10 cellular contexts compared by ENCODE assay signal in genomic region chr13:109743706-109744453, GRCh38. TPM values are rescaled to one million over a fixed set of nuclear protein-coding genes. Genes with fewer than 3 reads are reported as not detected.
DNase-seq lines count a peak whose midpoint lies in the region; ATAC-seq and TF ChIP-seq lines count a peak whose summit lies in the region.
"Had no signal": no experiment of that assay in that cellular context is flagged by ENCODE, and none has a peak within 500 bp of the region (broad histone marks: within the 10 kb centered on the region; RNA-seq: fewer than 3 reads in every experiment).

No MANE protein-coding gene starts in this region.

- H3K4me1 Mint-ChIP-seq in endothelial cell (ENCODE audit: unreplicated experiment): peaks cover 31% of the 10 kb centered on the region

- no peaks in the 10 kb centered on the region for H3K9me3 Mint-ChIP-seq in endothelial cell (ENCODE audit: unreplicated experiment)

- H3K4me1 ChIP-seq in NT2/D1 (ENCODE audit: insufficient read depth, insufficient read length): peaks cover 3% of the 10 kb centered on the region
- H3K4me1 ChIP-seq: pancreas had no signal

- peak; percentile 74 for ATAC-seq in HG03066 (IDR thresholded peaks at IDR 0.05; ENCODE audit: low read depth, unreplicated experiment)

- H3K27ac Mint-ChIP-seq in endothelial cell (ENCODE audit: unreplicated experiment): peak overlapping the region; percentile 76

- DNase-seq in activated CD4-positive, alpha-beta T cell treated with anti-CD3 and anti-CD28 coated beads for 48 hours: peak; percentile 38
- no peak for DNase-seq in activated CD4-positive, alpha-beta T cell treated with anti-CD3 and anti-CD28 coated beads, Interleukin-2, amount 50 U/mL, for 4 hours
- DNase-seq in NT2/D1 (ENCODE audit: low read depth, low spot score) (peak; percentile 13), endothelial cell (ENCODE audit: low spot score) (peak; percentile 56), Ammon's horn (ENCODE audit: low spot score) (no peak), NCI-H446 (lab: John Stamatoyannopoulos, UW) (no peak), HuH-7.5 (ENCODE audit: low spot score) (no peak)
- DNase-seq: pancreas had no signal

- no peaks in the 10 kb centered on the region for H3K36me3 ChIP-seq in NT2/D1 (ENCODE audit: insufficient read depth, insufficient read length, low read length)
- H3K36me3 ChIP-seq: pancreas had no signal

- peaks cover 5% of the 10 kb centered on the region for H3K36me3 Mint-ChIP-seq in endothelial cell (ENCODE audit: low read depth, unreplicated experiment)

- no peak for TF ChIP-seq CTCF in endothelial cell (IDR thresholded peaks at IDR 0.05; ENCODE audit: unreplicated experiment)

- no peaks in the 10 kb centered on the region for H3K9me3 ChIP-seq in NT2/D1 (ENCODE audit: insufficient read depth, low read length)
- H3K9me3 ChIP-seq: Caco-2, pancreas had no signal

- H3K27me3 Mint-ChIP-seq in endothelial cell (ENCODE audit: unreplicated experiment): peaks cover 11% of the 10 kb centered on the region

- no peaks in the 10 kb centered on the region for H3K27me3 ChIP-seq in NT2/D1 (ENCODE audit: insufficient read depth, insufficient read length)
- H3K27me3 ChIP-seq: pancreas had no signal

- no peak overlapping the region for H3K9ac ChIP-seq in NT2/D1 (ENCODE audit: insufficient read length, low read depth)

- no peak overlapping the region for H3K4me3 Mint-ChIP-seq in endothelial cell (ENCODE audit: unreplicated experiment)

- H3K4me3 ChIP-seq in NT2/D1 (ENCODE audit: insufficient read length, low read depth): no peak overlapping the region
- H3K4me3 ChIP-seq: pancreas had no signal

RNA-seq across cellular contexts. Expression of gene IRS2, which starts 42.5 kb away (rescaled TPM):
- total RNA-seq in endothelial cell (ENCODE audit: unreplicated experiment): 16.4 TPM

Comparison
In these comparisons a context has a peak if more than half of its experiments do, and no peak if none do; other contexts are left out.
1. DNase-seq: peak in activated CD4-positive, alpha-beta T cell treated with anti-CD3 and anti-CD28 coated beads for 48 hours (single experiment), NT2/D1 (single experiment) and endothelial cell (single experiment); none in activated CD4-positive, alpha-beta T cell treated with anti-CD3 and anti-CD28 coated beads, Interleukin-2, amount 50 U/mL, for 4 hours (0 of 2), Ammon's horn (single experiment), NCI-H446 (0 of 2) and HuH-7.5 (single experiment).